ENCODE assay signal across 31 cellular contexts in the genomic region with DNA sequence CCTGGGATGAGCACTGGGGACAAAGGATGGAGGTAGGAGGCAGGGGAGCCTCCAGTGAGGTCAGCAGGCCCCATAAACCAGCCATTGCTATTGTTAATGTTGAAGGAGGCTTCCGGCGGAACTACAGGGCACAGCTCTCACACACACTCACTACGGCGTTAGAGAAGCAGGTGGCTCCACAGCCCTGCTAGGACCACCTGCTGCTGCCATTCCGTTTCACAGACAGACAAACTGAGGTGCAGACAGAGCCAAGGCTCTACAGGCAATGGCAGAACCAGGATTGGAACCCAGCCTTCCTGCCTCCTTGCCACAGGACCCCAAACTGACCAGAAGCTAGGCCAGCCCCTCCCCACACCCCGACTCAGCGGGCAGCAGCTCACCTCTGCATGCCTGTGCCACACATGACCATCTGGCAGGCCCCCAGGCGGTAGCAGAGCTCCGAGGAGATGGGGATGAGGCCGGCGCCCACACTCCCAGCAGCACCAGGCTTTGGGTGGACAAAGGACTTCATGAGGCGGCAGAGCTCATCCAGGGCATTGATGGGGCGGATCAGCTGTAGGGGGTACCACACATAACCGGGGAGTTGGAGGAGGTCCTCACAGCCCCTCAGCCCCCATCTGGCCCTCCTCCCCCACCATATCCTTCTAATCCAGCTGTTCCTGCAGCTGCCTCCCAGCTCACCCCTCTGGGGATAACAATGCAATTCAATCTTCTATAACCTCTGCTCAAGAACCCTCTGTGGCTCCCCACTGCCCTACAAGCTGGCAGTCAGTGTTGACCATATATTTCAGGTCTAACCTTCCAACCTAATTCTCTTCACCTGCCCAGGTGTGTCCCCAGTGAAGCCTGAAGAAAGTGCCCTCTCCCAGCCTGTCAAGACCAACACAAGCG.
A peak's percentile ranks its signal among the peaks of the same experiment; 100 is the strongest.
DNase-seq lines count a peak whose midpoint lies in the region; ATAC-seq and TF ChIP-seq lines count a peak whose summit lies in the region.
"Had no signal": no experiment of that assay in that cellular context is flagged by ENCODE, and none has a peak within 500 bp of the region (broad histone marks: within the 10 kb centered on the region; RNA-seq: fewer than 3 reads in every experiment).

No MANE protein-coding gene starts in this region.

- no peaks in the 10 kb centered on the region for H3K4me1 ChIP-seq in upper lobe of left lung
- H3K4me1 ChIP-seq: suprapubic skin had no signal

- ATAC-seq in central memory CD8-positive, alpha-beta T cell (replicated peaks; ENCODE audit: extremely low read depth, poor library complexity, severe bottlenecking): no peak
- no peak for ATAC-seq in natural killer cell treated with Interleukin-12 subunit alpha and Interleukin-12 subunit beta and Interleukin-15 and Interleukin-18, amount 100 ng/mL, for 72 hours
- ATAC-seq in GM18505 (IDR thresholded peaks at IDR 0.05; ENCODE audit: unreplicated experiment): no peak
- no peak for ATAC-seq in upper lobe of left lung (ENCODE audit: low FRiP score in 2 of 2)
- ATAC-seq: GM12878, SK-N-SH treated with all-trans-retinoic acid at 6 μM for 48 hours, WTC11 had no signal

- no peak overlapping the region for H3K4me3 ChIP-seq in upper lobe of left lung
- H3K4me3 ChIP-seq: ascending aorta, GM12878, suprapubic skin had no signal

- 88 to 92% methylated on average over 8 to 15 of the region's 15 CpGs for WGBS in upper lobe of left lung, 2 donors

- no peaks in the 10 kb centered on the region for H3K27me3 Mint-ChIP-seq in activated CD4-positive, alpha-beta memory T cell treated with anti-CD3 and anti-CD28 coated beads, Interleukin-2, amount 10 ng/mL, durations not matched to agents 7 days and 5 days
- no peaks in the 10 kb centered on the region for H3K27me3 Mint-ChIP-seq in activated CD4-positive, alpha-beta memory T cell treated with anti-CD3 and anti-CD28 coated beads for 36 hours
- H3K27me3 Mint-ChIP-seq in central memory CD8-positive, alpha-beta T cell: no peaks in the 10 kb centered on the region
- no peaks in the 10 kb centered on the region for H3K27me3 Mint-ChIP-seq in natural killer cell treated with Interleukin-12 subunit alpha and Interleukin-12 subunit beta and Interleukin-15 and Interleukin-18, amount 100 ng/mL, for 72 hours

- TF ChIP-seq CTCF in upper lobe of left lung (IDR thresholded peaks at IDR 0.05): no peak

- DNase-seq in activated CD4-positive, alpha-beta memory T cell treated with anti-CD3 and anti-CD28 coated beads, Interleukin-2, amount 10 ng/mL, durations not matched to agents 7 days and 5 days: no peak
- no peak for DNase-seq in activated CD4-positive, alpha-beta memory T cell treated with anti-CD3 and anti-CD28 coated beads for 36 hours
- DNase-seq in NAMALWA (ENCODE audit: low spot score): peak; percentile 19
- no peak for DNase-seq in central memory CD8-positive, alpha-beta T cell (ENCODE audit: low spot score in 2 of 2)
- peak; percentile 37 for DNase-seq in natural killer cell treated with Interleukin-12 subunit alpha and Interleukin-12 subunit beta and Interleukin-15 and Interleukin-18, amount 100 ng/mL, for 72 hours (ENCODE audit: low spot score)
- no peak for DNase-seq in SKM-1 (lab: John Stamatoyannopoulos, UW; ENCODE audit: unreplicated experiment)
- DNase-seq in upper lobe of left lung: no peak
- DNase-seq: 8988T; activated CD4-positive, alpha-beta T cell treated with anti-CD3 and anti-CD28 coated beads, Interleukin-2, amount 50 U/mL, for 4 hours; activated naive CD4-positive, alpha-beta T cell treated with anti-CD3 and anti-CD28 coated beads, Interleukin-2, amount 50 U/mL, for 16 hours; activated T-cell treated with anti-CD3 and anti-CD28 coated beads, Interleukin-2, amount 50 U/mL, for 1 hour; AML-193; COR-L47; DND-41; H7; kidney glomerular epithelial cell; NCI-H1048; NCI-H1930; NCI-H748 treated with DMSO at 0.1 percent for 48 hours; nucleus accumbens; RPMI8226; small intestine; stimulated activated CD4-positive, alpha-beta T cell treated with anti-CD3 and anti-CD28 coated beads, Interleukin-2, amount 100 ng/mL, for 24 hours; T1000 had no signal

- peaks cover 73% of the 10 kb centered on the region for H3K36me3 Mint-ChIP-seq in activated CD4-positive, alpha-beta memory T cell treated with anti-CD3 and anti-CD28 coated beads, Interleukin-2, amount 10 ng/mL, durations not matched to agents 7 days and 5 days (ENCODE audit: low read depth)
- peaks cover 28% of the 10 kb centered on the region for H3K36me3 Mint-ChIP-seq in activated CD4-positive, alpha-beta memory T cell treated with anti-CD3 and anti-CD28 coated beads for 36 hours
- peaks cover 74% of the 10 kb centered on the region for H3K36me3 Mint-ChIP-seq in central memory CD8-positive, alpha-beta T cell (ENCODE audit: insufficient read depth)
- peaks cover 11% of the 10 kb centered on the region for H3K36me3 Mint-ChIP-seq in natural killer cell treated with Interleukin-12 subunit alpha and Interleukin-12 subunit beta and Interleukin-15 and Interleukin-18, amount 100 ng/mL, for 72 hours
- H3K36me3 Mint-ChIP-seq: WTC11 had no signal

- H3K36me3 ChIP-seq in upper lobe of left lung: peaks cover 3 to 100% (median 83%) of the 10 kb centered on the region in 4 donors

- no peaks in the 10 kb centered on the region for H3K27me3 ChIP-seq in upper lobe of left lung
- H3K27me3 ChIP-seq: ascending aorta, suprapubic skin had no signal

- H3K9me3 ChIP-seq in upper lobe of left lung: no peaks in the 10 kb centered on the region
- H3K9me3 ChIP-seq: ascending aorta, suprapubic skin had no signal

- POLR2A ChIA-PET in activated CD4-positive, alpha-beta memory T cell treated with anti-CD3 and anti-CD28 coated beads, Interleukin-2, amount 10 ng/mL, durations not matched to agents 7 days and 5 days (lab: Charles Lee): no interaction called here
- POLR2A ChIA-PET in activated CD4-positive, alpha-beta memory T cell treated with anti-CD3 and anti-CD28 coated beads for 36 hours (lab: Charles Lee): no interaction called here

- H3K27ac ChIP-seq in upper lobe of left lung: no peak overlapping the region
- H3K27ac ChIP-seq: ascending aorta, epithelial cell of prostate, suprapubic skin had no signal

- no peaks in the 10 kb centered on the region for H3K9me3 Mint-ChIP-seq in activated CD4-positive, alpha-beta memory T cell treated with anti-CD3 and anti-CD28 coated beads, Interleukin-2, amount 10 ng/mL, durations not matched to agents 7 days and 5 days
- no peaks in the 10 kb centered on the region for H3K9me3 Mint-ChIP-seq in activated CD4-positive, alpha-beta memory T cell treated with anti-CD3 and anti-CD28 coated beads for 36 hours
- H3K9me3 Mint-ChIP-seq in central memory CD8-positive, alpha-beta T cell: no peaks in the 10 kb centered on the region
- no peaks in the 10 kb centered on the region for H3K9me3 Mint-ChIP-seq in natural killer cell treated with Interleukin-12 subunit alpha and Interleukin-12 subunit beta and Interleukin-15 and Interleukin-18, amount 100 ng/mL, for 72 hours
- H3K9me3 Mint-ChIP-seq: WTC11 had no signal

- TF ChIP-seq POLR2A in GM18505 (IDR thresholded peaks at IDR 0.05; ENCODE audit: borderline replicate concordance, extremely low read depth, insufficient read depth, insufficient read length) (no peak), upper lobe of left lung (IDR thresholded peaks at IDR 0.05) (no peak)

- peak overlapping the region; percentile 31 for H3K27ac Mint-ChIP-seq in activated CD4-positive, alpha-beta memory T cell treated with anti-CD3 and anti-CD28 coated beads, Interleukin-2, amount 10 ng/mL, durations not matched to agents 7 days and 5 days
- no peak overlapping the region for H3K27ac Mint-ChIP-seq in activated CD4-positive, alpha-beta memory T cell treated with anti-CD3 and anti-CD28 coated beads for 36 hours
- peak overlapping the region; percentile 71 for H3K27ac Mint-ChIP-seq in central memory CD8-positive, alpha-beta T cell (ENCODE audit: low read depth)
- peak overlapping the region in 1 of 2 donors; percentile 74 for H3K27ac Mint-ChIP-seq in natural killer cell treated with Interleukin-12 subunit alpha and Interleukin-12 subunit beta and Interleukin-15 and Interleukin-18, amount 100 ng/mL, for 72 hours
- H3K27ac Mint-ChIP-seq: WTC11 had no signal

- intact Hi-C loops in activated CD4-positive, alpha-beta memory T cell treated with anti-CD3 and anti-CD28 coated beads for 36 hours (cut with micrococcal nuclease): no loop called here

- TF ChIP-seq EP300 in upper lobe of left lung (IDR thresholded peaks at IDR 0.05): no peak

- peaks cover 20% of the 10 kb centered on the region for H3K4me1 Mint-ChIP-seq in activated CD4-positive, alpha-beta memory T cell treated with anti-CD3 and anti-CD28 coated beads, Interleukin-2, amount 10 ng/mL, durations not matched to agents 7 days and 5 days
- H3K4me1 Mint-ChIP-seq in activated CD4-positive, alpha-beta memory T cell treated with anti-CD3 and anti-CD28 coated beads for 36 hours (ENCODE audit: low read depth): peaks cover 4% of the 10 kb centered on the region
- peaks cover 10% of the 10 kb centered on the region for H3K4me1 Mint-ChIP-seq in central memory CD8-positive, alpha-beta T cell
- peaks cover 7 to 17% of the 10 kb centered on the region in 2 donors for H3K4me1 Mint-ChIP-seq in natural killer cell treated with Interleukin-12 subunit alpha and Interleukin-12 subunit beta and Interleukin-15 and Interleukin-18, amount 100 ng/mL, for 72 hours (ENCODE audit: low read depth in 2 of 2)

- no peak overlapping the region for H3K4me3 Mint-ChIP-seq in activated CD4-positive, alpha-beta memory T cell treated with anti-CD3 and anti-CD28 coated beads, Interleukin-2, amount 10 ng/mL, durations not matched to agents 7 days and 5 days
- H3K4me3 Mint-ChIP-seq in activated CD4-positive, alpha-beta memory T cell treated with anti-CD3 and anti-CD28 coated beads for 36 hours: no peak overlapping the region
- H3K4me3 Mint-ChIP-seq in central memory CD8-positive, alpha-beta T cell: no peak overlapping the region
- no peak overlapping the region for H3K4me3 Mint-ChIP-seq in natural killer cell treated with Interleukin-12 subunit alpha and Interleukin-12 subunit beta and Interleukin-15 and Interleukin-18, amount 100 ng/mL, for 72 hours
- H3K4me3 Mint-ChIP-seq: WTC11 had no signal

- CTCF ChIA-PET in activated CD4-positive, alpha-beta memory T cell treated with anti-CD3 and anti-CD28 coated beads, Interleukin-2, amount 10 ng/mL, durations not matched to agents 7 days and 5 days (lab: Charles Lee): interaction anchor here (2.7 kb wide), 1 partner anchor 9 kb away, joined by 16 read pairs; no protein-coding TSS in a partner anchor
- CTCF ChIA-PET in activated CD4-positive, alpha-beta memory T cell treated with anti-CD3 and anti-CD28 coated beads for 36 hours (lab: Charles Lee): interaction anchor here (1.1 to 3.2 kb wide), 3 partner anchors 9 to 951 kb away, joined by 3 to 21 read pairs (median 3); no protein-coding TSS in a partner anchor

Comparison
In these comparisons a context has a peak if more than half of its experiments do, and no peak if none do; other contexts are left out.
1. DNase-seq: peak in NAMALWA (single experiment) and natural killer cell treated with Interleukin-12 subunit alpha and Interleukin-12 subunit beta and Interleukin-15 and Interleukin-18, amount 100 ng/mL, for 72 hours (single experiment); none in activated CD4-positive, alpha-beta memory T cell treated with anti-CD3 and anti-CD28 coated beads, Interleukin-2, amount 10 ng/mL, durations not matched to agents 7 days and 5 days (single experiment), activated CD4-positive, alpha-beta memory T cell treated with anti-CD3 and anti-CD28 coated beads for 36 hours (single experiment), central memory CD8-positive, alpha-beta T cell (0 of 2), SKM-1 (single experiment) and upper lobe of left lung (0 of 2).